Comparison of ENCODE assay signal across 1 cellular context in the genomic region with DNA sequence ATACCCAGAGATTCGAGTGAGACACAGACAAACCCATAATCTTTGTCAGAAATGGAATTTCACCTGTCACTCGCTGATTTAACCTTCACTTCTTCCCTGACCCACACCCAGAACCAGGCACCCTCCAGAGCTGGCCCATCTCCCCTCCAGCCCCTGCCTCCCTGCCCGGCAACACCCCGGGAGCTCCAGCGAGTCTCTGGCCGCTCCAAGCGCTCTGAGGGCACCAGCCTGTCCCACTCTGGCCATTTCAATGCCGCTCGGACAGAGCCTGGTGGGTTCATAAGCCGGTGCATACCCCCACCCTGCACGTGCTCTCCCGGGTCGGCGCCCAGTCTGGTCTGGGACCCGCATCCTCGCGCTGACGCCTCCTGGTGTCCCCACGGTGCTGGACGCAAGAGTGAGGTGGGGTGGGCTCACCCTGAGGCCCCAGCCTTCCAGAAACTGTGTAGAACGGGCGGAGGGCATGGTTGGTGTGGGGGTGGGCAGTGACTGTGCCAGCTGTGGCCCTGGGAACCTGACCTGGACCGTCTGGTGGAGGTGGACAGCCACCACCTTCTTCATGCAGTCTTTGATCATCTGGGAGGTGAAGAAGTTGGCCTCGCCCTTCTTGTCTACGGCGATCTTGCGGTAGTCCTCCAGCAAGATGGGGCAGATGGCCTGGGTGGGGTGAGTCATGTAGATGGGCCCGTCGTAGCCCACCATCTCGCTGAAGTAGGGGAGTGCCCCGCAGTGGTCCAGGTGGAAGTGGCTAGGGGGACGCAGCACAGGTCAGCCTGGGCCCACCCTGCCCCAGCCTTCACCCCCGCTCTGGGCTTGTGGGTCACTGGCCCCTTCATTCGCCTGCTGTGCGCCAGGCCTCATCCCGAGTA.
TF ChIP-seq lines count a peak whose summit lies in the region.

No MANE protein-coding gene starts in this region.

TF ChIP-seq in HepG2, 621 proteins besides CTCF, POLR2A, EP300 and RAD21:
- TF ChIP-seq, protein P1, sequence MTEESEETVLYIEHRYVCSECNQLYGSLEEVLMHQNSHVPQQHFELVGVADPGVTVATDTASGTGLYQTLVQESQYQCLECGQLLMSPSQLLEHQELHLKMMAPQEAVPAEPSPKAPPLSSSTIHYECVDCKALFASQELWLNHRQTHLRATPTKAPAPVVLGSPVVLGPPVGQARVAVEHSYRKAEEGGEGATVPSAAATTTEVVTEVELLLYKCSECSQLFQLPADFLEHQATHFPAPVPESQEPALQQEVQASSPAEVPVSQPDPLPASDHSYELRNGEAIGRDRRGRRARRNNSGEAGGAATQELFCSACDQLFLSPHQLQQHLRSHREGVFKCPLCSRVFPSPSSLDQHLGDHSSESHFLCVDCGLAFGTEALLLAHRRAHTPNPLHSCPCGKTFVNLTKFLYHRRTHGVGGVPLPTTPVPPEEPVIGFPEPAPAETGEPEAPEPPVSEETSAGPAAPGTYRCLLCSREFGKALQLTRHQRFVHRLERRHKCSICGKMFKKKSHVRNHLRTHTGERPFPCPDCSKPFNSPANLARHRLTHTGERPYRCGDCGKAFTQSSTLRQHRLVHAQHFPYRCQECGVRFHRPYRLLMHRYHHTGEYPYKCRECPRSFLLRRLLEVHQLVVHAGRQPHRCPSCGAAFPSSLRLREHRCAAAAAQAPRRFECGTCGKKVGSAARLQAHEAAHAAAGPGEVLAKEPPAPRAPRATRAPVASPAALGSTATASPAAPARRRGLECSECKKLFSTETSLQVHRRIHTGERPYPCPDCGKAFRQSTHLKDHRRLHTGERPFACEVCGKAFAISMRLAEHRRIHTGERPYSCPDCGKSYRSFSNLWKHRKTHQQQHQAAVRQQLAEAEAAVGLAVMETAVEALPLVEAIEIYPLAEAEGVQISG (CRISPR knock-in tag; IDR thresholded peaks at IDR 0.05), result no peak
- TF ChIP-seq AGO2 (optimal IDR thresholded peaks at IDR 0.05; ENCODE audit: low read depth, low read length), result peak; percentile 89
- TF ChIP-seq ZSCAN31 (CRISPR knock-in tag; IDR thresholded peaks at IDR 0.05; ENCODE audit: low read depth), result no peak
- peak; percentile 53; the same call in 1 of the 2 replicates for TF ChIP-seq RBFOX2 (IDR thresholded peaks at IDR 0.05; ENCODE audit: low read depth, low read length)
TF ChIP-seq in HepG2: peak in this region for 2.
